18 cellular contexts compared by ENCODE assay signal in the genomic region with DNA sequence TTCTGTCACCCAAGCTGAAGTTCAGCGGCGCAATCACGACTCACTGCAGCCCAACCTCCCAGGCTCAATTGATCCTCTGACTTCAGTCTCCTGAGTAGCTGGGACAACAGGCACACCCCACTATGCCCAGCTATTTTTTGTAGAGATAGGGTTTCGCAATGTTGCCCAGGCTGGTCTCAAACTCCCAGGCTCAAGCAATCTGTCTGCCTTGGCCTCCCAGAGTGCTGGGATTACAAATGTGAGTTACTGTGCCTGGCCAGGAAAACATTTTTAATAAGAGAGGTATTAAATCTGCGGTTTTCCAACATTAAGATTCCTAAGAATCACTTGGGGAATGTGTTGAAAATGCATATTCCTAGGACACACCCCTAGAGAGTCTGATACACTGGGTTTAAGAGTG. TPM values are rescaled to one million over a fixed set of nuclear protein-coding genes. Genes with fewer than 3 reads are reported as not detected.
A peak's percentile ranks its signal among the peaks of the same experiment; 100 is the strongest.
DNase-seq lines count a peak whose midpoint lies in the region; ATAC-seq, FAIRE-seq and TF ChIP-seq lines count a peak whose summit lies in the region.
"Had no signal": no experiment of that assay in that cellular context is flagged by ENCODE, and none has a peak within 500 bp of the region (broad histone marks: within the 10 kb centered on the region; RNA-seq: fewer than 3 reads in every experiment).

No MANE protein-coding gene starts in this region.

- no peaks in the 10 kb centered on the region for H4K20me1 ChIP-seq in HepG2 (ENCODE audit: insufficient read depth, low read length)

- no peak overlapping the region for H2AFZ ChIP-seq in HepG2 (ENCODE audit: low read length)

- TF ChIP-seq EP300 in A549 (IDR thresholded peaks at IDR 0.05) (no peak), Ishikawa (IDR thresholded peaks at IDR 0.05; ENCODE audit: borderline replicate concordance) (no peak), HepG2 (IDR thresholded peaks at IDR 0.05; ENCODE audit: low read depth in 2 of 2, low read length in 2 of 2) (no peak), HepG2 (CRISPR knock-in tag; IDR thresholded peaks at IDR 0.05; ENCODE audit: borderline replicate concordance) (no peak)

- no peak overlapping the region for H3K4me3 Mint-ChIP-seq in activated T-helper 17 cell treated with anti-CD3 and anti-CD28 coated beads, Interleukin-2, amount 50 U/mL, for 72 hours
- H3K4me3 Mint-ChIP-seq in stimulated activated memory B cell treated with anti-CD40 and anti-IgM and Interleukin-4, amounts not matched to agents 10 μg/mL and 1 μg/mL and 100 μg/mL, for 72 hours = no peak overlapping the region
- H3K4me3 Mint-ChIP-seq: CD8-positive, alpha-beta memory T cell had no signal

- H3K27ac Mint-ChIP-seq in activated T-helper 17 cell treated with anti-CD3 and anti-CD28 coated beads, Interleukin-2, amount 50 U/mL, for 72 hours = peak overlapping the region; percentile 55
- no peak overlapping the region for H3K27ac Mint-ChIP-seq in stimulated activated memory B cell treated with anti-CD40 and anti-IgM and Interleukin-4, amounts not matched to agents 10 μg/mL and 1 μg/mL and 100 μg/mL, for 72 hours

- H3K4me2 ChIP-seq in A549 (no peak overlapping the region), HepG2 (ENCODE audit: low read depth, low read length) (no peak overlapping the region)

- TF ChIP-seq RAD21 in A549 (conservative IDR thresholded peaks at IDR 0.05 in 1 of 2, IDR thresholded peaks at IDR 0.05 in 1 of 2) (no peak), Ishikawa (IDR thresholded peaks at IDR 0.05; ENCODE audit: low read depth) (no peak), HepG2 (CRISPR knock-in tag; IDR thresholded peaks at IDR 0.05) (no peak)

- POLR2A ChIA-PET in A549 (lab: Yijun Ruan, JAX) (no interaction called here), HepG2 (lab: Yijun Ruan, JAX) (no interaction called here)

- H3K79me2 ChIP-seq in HepG2 (ENCODE audit: insufficient read depth, low read length) = no peaks in the 10 kb centered on the region

- no peak overlapping the region for H3K9ac ChIP-seq in HepG2 (ENCODE audit: insufficient read depth, low read depth, low read length)

- DNase-seq in A549 (ENCODE audit: low read depth in 1 of 2, low spot score in 1 of 2) (no peak), HepG2 (ENCODE audit: low spot score) (no peak), AML-193 (lab: John Stamatoyannopoulos, UW) (no peak), GM12892 (ENCODE audit: insufficient read length) (no peak)
- DNase-seq: ACHN; BE2C; CD8-positive, alpha-beta memory T cell; GF-D8; HCEC 1CT; NCI-H1092 treated with DMSO at 0.1 percent for 48 hours; NCI-H1694; NCI-H2107; NCI-H345; NCI-H526 treated with DMSO at 0.1 percent for 48 hours; PC-3 had no signal

- in situ Hi-C loops in HepG2 (cut with HindIII; ENCODE audit: extremely low pct_ligation_motif_present, low pct_unique_long_range_greater_than_20kb) = no loop called here

- ATAC-seq in A549 = no peak
- no peak for ATAC-seq in activated T-helper 17 cell treated with anti-CD3 and anti-CD28 coated beads, Interleukin-2, amount 50 U/mL, for 72 hours (replicated peaks)
- ATAC-seq in HepG2 = no peak
- no peak for ATAC-seq in stimulated activated memory B cell treated with anti-CD40 and anti-IgM and Interleukin-4, amounts not matched to agents 10 μg/mL and 1 μg/mL and 100 μg/mL, for 72 hours
- ATAC-seq: PC-3 had no signal

- BruUV-seq in HepG2 (replicated peaks; lab: Mats Ljungman, UMichigan) = no TSS peak

- H3K4me1 ChIP-seq in A549 (peaks cover 41% of the 10 kb centered on the region), HepG2 (ENCODE audit: insufficient read depth, low read length) (peaks cover 23% of the 10 kb centered on the region)
- H3K4me1 ChIP-seq: BE2C had no signal

- peaks cover 98% of the 10 kb centered on the region for H3K36me3 Mint-ChIP-seq in activated T-helper 17 cell treated with anti-CD3 and anti-CD28 coated beads, Interleukin-2, amount 50 U/mL, for 72 hours (ENCODE audit: low read depth)
- peaks cover 84% of the 10 kb centered on the region for H3K36me3 Mint-ChIP-seq in stimulated activated memory B cell treated with anti-CD40 and anti-IgM and Interleukin-4, amounts not matched to agents 10 μg/mL and 1 μg/mL and 100 μg/mL, for 72 hours

- TF ChIP-seq POLR2A in A549 (IDR thresholded peaks at IDR 0.05; ENCODE audit: low read length) (no peak), HepG2 (IDR thresholded peaks at IDR 0.05; ENCODE audit: insufficient read depth in 1 of 2, low read depth in 2 of 2, low read length in 2 of 2) (no peak), GM12892 (IDR thresholded peaks at IDR 0.05; ENCODE audit: low read depth, low read length) (no peak)

- TF ChIP-seq CTCF in A549 (IDR thresholded peaks at IDR 0.05) (no peak), HepG2 (CRISPR knock-in tag; IDR thresholded peaks at IDR 0.05) (no peak)

- WGBS in A549 (ENCODE audit: missing lambda C conversion rate) = 85% methylated on average over 5 of the region's 5 CpGs
- WGBS in HepG2 (ENCODE audit: low lambda C conversion rate) = 78% methylated on average over 5 of the region's 5 CpGs

- peaks cover 19% of the 10 kb centered on the region for H3K4me1 Mint-ChIP-seq in activated T-helper 17 cell treated with anti-CD3 and anti-CD28 coated beads, Interleukin-2, amount 50 U/mL, for 72 hours
- H3K4me1 Mint-ChIP-seq in stimulated activated memory B cell treated with anti-CD40 and anti-IgM and Interleukin-4, amounts not matched to agents 10 μg/mL and 1 μg/mL and 100 μg/mL, for 72 hours = no peaks in the 10 kb centered on the region
- H3K4me1 Mint-ChIP-seq: CD8-positive, alpha-beta memory T cell had no signal

- intact Hi-C loops in HepG2 (cut with micrococcal nuclease; ENCODE audit: unreplicated experiment) = no loop called here

- H3K27ac ChIP-seq in A549 (peak overlapping the region; percentile 8 to 24; a peak in 3 of 6 replicates), HepG2 (ENCODE audit: extremely low read length, insufficient read depth, low read length) (no peak overlapping the region)

- no peaks in the 10 kb centered on the region for H3K27me3 ChIP-seq in HepG2 (ENCODE audit: control insufficient read depth in 1 of 2, insufficient read depth in 2 of 2, low read length in 2 of 2)
- H3K27me3 ChIP-seq: BE2C had no signal

- CTCF ChIA-PET in A549 (lab: Yijun Ruan, JAX) = interaction anchor here (2.3 to 10.7 kb wide), 4 partner anchors 11 to 143 kb away, joined by 8 to 63 read pairs (median 20); a partner anchor contains a TSS
- CTCF ChIA-PET in HepG2 (lab: Yijun Ruan, JAX; ENCODE audit: low intra/inter-chr PET ratio, low total read pairs) = no interaction called here

- H3K4me3 ChIP-seq in A549 (no peak overlapping the region), HepG2 (replicated peaks in 1 of 3; ENCODE audit: insufficient read depth in 1 of 3, low read depth in 2 of 3, low read length in 3 of 3) (no peak overlapping the region)

- no peaks in the 10 kb centered on the region for H3K9me3 Mint-ChIP-seq in activated T-helper 17 cell treated with anti-CD3 and anti-CD28 coated beads, Interleukin-2, amount 50 U/mL, for 72 hours
- no peaks in the 10 kb centered on the region for H3K9me3 Mint-ChIP-seq in stimulated activated memory B cell treated with anti-CD40 and anti-IgM and Interleukin-4, amounts not matched to agents 10 μg/mL and 1 μg/mL and 100 μg/mL, for 72 hours
- H3K9me3 Mint-ChIP-seq: CD8-positive, alpha-beta memory T cell had no signal

- no peaks in the 10 kb centered on the region for H3K27me3 Mint-ChIP-seq in activated T-helper 17 cell treated with anti-CD3 and anti-CD28 coated beads, Interleukin-2, amount 50 U/mL, for 72 hours
- H3K27me3 Mint-ChIP-seq in stimulated activated memory B cell treated with anti-CD40 and anti-IgM and Interleukin-4, amounts not matched to agents 10 μg/mL and 1 μg/mL and 100 μg/mL, for 72 hours = no peaks in the 10 kb centered on the region

- H3K9me3 ChIP-seq in A549 = no peaks in the 10 kb centered on the region
- no peaks in the 10 kb centered on the region for H3K9me3 ChIP-seq in HepG2 (ENCODE audit: low read length)
- H3K9me3 ChIP-seq: BE2C had no signal

- peaks cover 8 to 61% of the 10 kb centered on the region in 2 experiments for H3K36me3 ChIP-seq in HepG2 (replicated peaks in 1 of 2; ENCODE audit: control insufficient read depth in 1 of 2, insufficient read depth in 2 of 2, low read length in 2 of 2)

- FAIRE-seq in A549 (lab: Jason Lieb, UNC) (no peak), HepG2 (lab: Jason Lieb, UNC) (no peak), GM12892 (lab: Jason Lieb, UNC) (no peak)

TF ChIP-seq in Ishikawa, 13 proteins besides CTCF, POLR2A, EP300 and RAD21 (continues in another document):
- TF ChIP-seq CEBPB (IDR thresholded peaks at IDR 0.05) = peak; percentile 75

RNA-seq across cellular contexts. Expression of a gene that starts 8.6 kb away (rescaled TPM):
- polyA plus RNA-seq in A549 (2011; rRNA removed) (36.3 and 45.7 TPM in 2 replicates), A549 (2017; fragmentation: RNase III; extraction: RNeasy Plus Mini Kit Qiagen cat#74134 plus additional on column Dnase treatment) (35.1 to 42.4 TPM (median 37.5 TPM) in 3 replicates), HepG2 (2011; rRNA removed) (13.3 and 21.0 TPM in 2 replicates)
- polyA plus RNA-seq in A549 (2012; cell fraction: cytosol; rRNA removed) = 40.0 and 56.5 TPM in 2 replicates
- polyA plus RNA-seq in A549 (2012; cell fraction: nucleus; rRNA removed) = 84.0 and 105 TPM in 2 replicates
- polyA minus RNA-seq in A549 (2011; rRNA and poly(A)+ RNA removed) = 32.5 and 34.0 TPM in 2 replicates
- total RNA-seq in activated T-helper 17 cell treated with anti-CD3 and anti-CD28 coated beads, Interleukin-2, amount 50 U/mL, for 72 hours = 10 to 100 TPM; 46.8 to 95.4 TPM
- 1.9 and 4.6 TPM in 2 replicates for total RNA-seq in HepG2 (2016; rRNA removed; fragmentation: Illumina TruSeq; extraction: Trizol)
- 0.71 and 1.2 TPM in 2 replicates for total RNA-seq in HepG2 (2016; cell fraction: cytosol; rRNA removed; fragmentation: Illumina TruSeq; extraction: Trizol; ENCODE audit: low read depth)
- 1.8 and 4.9 TPM in 2 replicates for total RNA-seq in HepG2 (2016; cell fraction: insoluble cytoplasmic fraction; rRNA removed; fragmentation: Illumina TruSeq; extraction: Trizol)
- 1.3 and 2.0 TPM in 2 replicates for total RNA-seq in HepG2 (2016; cell fraction: membrane; rRNA removed; fragmentation: Illumina TruSeq; extraction: Trizol)
- total RNA-seq in HepG2 (2016; cell fraction: nucleus; rRNA removed; fragmentation: Illumina TruSeq; extraction: Trizol) = 7.8 and 7.9 TPM in 2 replicates
- 10.4 and 15.2 TPM in 2 replicates for polyA plus RNA-seq in HepG2 (2011; cell fraction: cytosol; rRNA removed)
- 23.0 and 27.9 TPM in 2 replicates for polyA plus RNA-seq in HepG2 (2011; cell fraction: nucleus; rRNA removed)
- polyA plus RNA-seq in HepG2 (2012) = 5.3 and 17.7 TPM in 2 replicates
- 0.42 and 0.62 TPM in 2 replicates for polyA plus RNA-seq in HepG2 (2016; cell fraction: cytosol; fragmentation: Illumina TruSeq; extraction: Trizol; ENCODE audit: low read depth)
- polyA plus RNA-seq in HepG2 (2016; cell fraction: insoluble cytoplasmic fraction; fragmentation: Illumina TruSeq; extraction: Trizol; ENCODE audit: low read depth) = 1.8 and 2.7 TPM in 2 replicates
- polyA plus RNA-seq in HepG2 (2016; cell fraction: membrane; fragmentation: Illumina TruSeq; extraction: Trizol; ENCODE audit: low read depth) = 0.71 and 1.0 TPM in 2 replicates
- 14.8 and 15.3 TPM in 2 replicates for polyA plus RNA-seq in HepG2 (2016; cell fraction: nucleus; fragmentation: Illumina TruSeq; extraction: Trizol; ENCODE audit: insufficient read depth, low read depth)
- polyA minus RNA-seq in HepG2 (2011; rRNA and poly(A)+ RNA removed; ENCODE audit: low replicate concordance) = 1.1 and 12.0 TPM in 2 replicates
- polyA minus RNA-seq in HepG2 (2011; cell fraction: cytosol; rRNA and poly(A)+ RNA removed) = 11.0 and 19.9 TPM in 2 replicates
- 7.9 and 15.2 TPM in 2 replicates for polyA minus RNA-seq in HepG2 (2011; cell fraction: nucleus; rRNA and poly(A)+ RNA removed)
- 10.9 TPM for polyA plus RNA-seq in GM12892 (2012; ENCODE audit: missing spikeins)

Comparison
In these comparisons a context has a peak if more than half of its experiments do, and no peak if none do; other contexts are left out.
1. RNA of a gene that starts 8.6 kb away (total RNA-seq): 46.8 to 95.4 TPM in activated T-helper 17 cell treated with anti-CD3 and anti-CD28 coated beads, Interleukin-2, amount 50 U/mL, for 72 hours; 0.71 to 7.9 TPM in HepG2; every median in the first group is over 4 times any median in the second.